20 cellular contexts compared by ENCODE assay signal in the genomic region with DNA sequence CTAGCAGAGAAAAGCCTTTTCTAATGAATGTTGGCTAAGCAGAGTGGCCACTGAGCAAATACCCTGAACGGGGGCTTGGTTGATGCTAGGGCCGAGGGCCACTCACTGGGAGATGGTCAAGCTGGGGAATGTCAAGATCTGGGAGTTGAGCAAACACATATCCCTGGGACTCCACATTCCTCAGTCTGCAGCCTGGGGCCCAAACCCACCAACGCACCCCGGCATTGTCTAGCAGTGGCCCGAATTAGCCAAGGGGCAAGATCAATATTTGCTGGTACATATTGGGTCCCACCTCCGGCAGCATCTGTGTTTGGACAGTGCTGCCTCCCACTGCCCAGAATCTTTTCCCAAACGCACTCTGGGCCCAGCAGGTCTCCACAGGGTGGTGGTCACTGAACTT.
A peak's percentile ranks its signal among the peaks of the same experiment; 100 is the strongest.
DNase-seq lines count a peak whose midpoint lies in the region; ATAC-seq and TF ChIP-seq lines count a peak whose summit lies in the region.
"Had no signal": no experiment of that assay in that cellular context is flagged by ENCODE, and none has a peak within 500 bp of the region (broad histone marks: within the 10 kb centered on the region; RNA-seq: fewer than 3 reads in every experiment).

No MANE protein-coding gene starts in this region.

- H3K36me3 ChIP-seq in endodermal cell (ENCODE audit: control insufficient read depth, insufficient read depth, low read length) (peaks cover 19% of the 10 kb centered on the region), osteoblast (ENCODE audit: insufficient read depth, low read length) (no peaks in the 10 kb centered on the region)
- H3K36me3 ChIP-seq: BLaER1 treated with 17β-estradiol and CSF1 and Interleukin-3, amounts not matched to agents 10 nM and 100 nM had no signal

- H3K27me3 ChIP-seq in endodermal cell (ENCODE audit: control insufficient read depth, insufficient read depth, low read length, poor library complexity, severe bottlenecking) (no peaks in the 10 kb centered on the region), osteoblast (ENCODE audit: insufficient read depth, low read length) (no peaks in the 10 kb centered on the region)
- H3K27me3 ChIP-seq: BLaER1 treated with 17β-estradiol and CSF1 and Interleukin-3, amounts not matched to agents 10 nM and 100 nM had no signal

- no peaks in the 10 kb centered on the region for H3K79me2 ChIP-seq in osteoblast (ENCODE audit: insufficient read depth, low read length)

- no peak overlapping the region for H2AFZ ChIP-seq in osteoblast (ENCODE audit: low read length)

- H3K4me3 ChIP-seq in endodermal cell (ENCODE audit: low read length) (no peak overlapping the region), osteoblast (ENCODE audit: insufficient read depth, low read length) (no peak overlapping the region)
- H3K4me3 ChIP-seq: A549; BLaER1 treated with 17β-estradiol and CSF1 and Interleukin-3, amounts not matched to agents 10 nM and 100 nM had no signal

- CTCF ChIA-PET in WTC11 (lab: Charles Lee), result interaction anchor here (0.7 kb wide), 1 partner anchor 36 kb away, joined by 3 read pairs; no protein-coding TSS in a partner anchor

- H3K27ac Mint-ChIP-seq in endodermal cell (no peak overlapping the region), WTC11 (no peak overlapping the region), immature natural killer cell (no peak overlapping the region)
- H3K27ac Mint-ChIP-seq: B cell; CD4-positive, alpha-beta T cell; CD8-positive, alpha-beta T cell had no signal

- TF ChIP-seq CTCF in endodermal cell (conservative IDR thresholded peaks at IDR 0.05) (no peak), osteoblast (IDR thresholded peaks at IDR 0.05; ENCODE audit: extremely low read depth, low read depth, low read length) (no peak), WTC11 (IDR thresholded peaks at IDR 0.05) (no peak)

- H3K9me3 ChIP-seq in endodermal cell (ENCODE audit: control insufficient read depth, low read length), result no peaks in the 10 kb centered on the region
- H3K9me3 ChIP-seq in osteoblast (ENCODE audit: low read depth, low read length), result no peaks in the 10 kb centered on the region
- H3K9me3 ChIP-seq: A549; BLaER1 treated with 17β-estradiol and CSF1 and Interleukin-3, amounts not matched to agents 10 nM and 100 nM; Caco-2 had no signal

- no peaks in the 10 kb centered on the region for H4K20me1 ChIP-seq in osteoblast (ENCODE audit: insufficient read depth, low read length)
- H4K20me1 ChIP-seq: BLaER1 treated with 17β-estradiol and CSF1 and Interleukin-3, amounts not matched to agents 10 nM and 100 nM had no signal

- H3K9me3 Mint-ChIP-seq in endodermal cell, result no peaks in the 10 kb centered on the region
- no peaks in the 10 kb centered on the region for H3K9me3 Mint-ChIP-seq in WTC11
- H3K9me3 Mint-ChIP-seq in immature natural killer cell, result no peaks in the 10 kb centered on the region
- H3K9me3 Mint-ChIP-seq: CD4-positive, alpha-beta T cell; CD8-positive, alpha-beta T cell had no signal

- peak; percentile 8 for DNase-seq in NCI-H146 (lab: John Stamatoyannopoulos, UW)
- no peak for DNase-seq in NCI-H146 treated with DMSO at 0.1 percent for 48 hours (lab: John Stamatoyannopoulos, UW; ENCODE audit: unreplicated experiment)
- peak; percentile 21 for DNase-seq in NCI-H69 (lab: John Stamatoyannopoulos, UW)
- DNase-seq in endodermal cell, result peak; percentile 22
- DNase-seq in osteoblast (ENCODE audit: insufficient read length, low spot score, missing footprints), result peak; percentile 65
- no peak for DNase-seq in NCI-H524 treated with DMSO at 0.1 percent for 48 hours (lab: John Stamatoyannopoulos, UW)
- no peak for DNase-seq in WTC11 (ENCODE audit: low spot score)
- DNase-seq in immature natural killer cell, result no peak
- DNase-seq: AML-193; Caco-2; Calu3; CD4-positive, alpha-beta T cell; CD8-positive, alpha-beta T cell; DMS79 treated with DMSO at 0.1 percent for 48 hours; GF-D8 had no signal

- no peak for ATAC-seq in WTC11
- ATAC-seq: A549; CD8-positive, alpha-beta T cell had no signal

- no peak overlapping the region for H3K4me2 ChIP-seq in osteoblast (ENCODE audit: insufficient read depth, low read length)
- H3K4me2 ChIP-seq: A549; BLaER1 treated with 17β-estradiol and CSF1 and Interleukin-3, amounts not matched to agents 10 nM and 100 nM had no signal

- 95 to 98% methylated on average over 5 to 7 of the region's 7 CpGs for WGBS in endodermal cell (ENCODE audit: insufficient coverage in 1 of 2, insufficient read length in 1 of 2), 2 experiments

- H3K4me1 ChIP-seq in endodermal cell (ENCODE audit: control insufficient read depth, insufficient read depth, low read length) (peaks cover 6% of the 10 kb centered on the region), osteoblast (ENCODE audit: insufficient read depth, low read length) (no peaks in the 10 kb centered on the region)
- H3K4me1 ChIP-seq: A549; BLaER1 treated with 17β-estradiol and CSF1 and Interleukin-3, amounts not matched to agents 10 nM and 100 nM; Caco-2 had no signal

- H3K4me3 Mint-ChIP-seq in endodermal cell (no peak overlapping the region), WTC11 (no peak overlapping the region), immature natural killer cell (no peak overlapping the region)
- H3K4me3 Mint-ChIP-seq: B cell; CD4-positive, alpha-beta T cell; CD8-positive, alpha-beta T cell had no signal

- H3K27me3 Mint-ChIP-seq in endodermal cell (ENCODE audit: insufficient read depth), result no peaks in the 10 kb centered on the region
- H3K27me3 Mint-ChIP-seq in WTC11 (ENCODE audit: low read depth), result no peaks in the 10 kb centered on the region
- peaks cover 0 to 2% (median 0%) of the 10 kb centered on the region in 3 donors for H3K27me3 Mint-ChIP-seq in immature natural killer cell (ENCODE audit: low read depth in 3 of 3)
- H3K27me3 Mint-ChIP-seq: B cell; CD4-positive, alpha-beta T cell had no signal

- POLR2A ChIA-PET in WTC11 (lab: Charles Lee), result no interaction called here

- no peak overlapping the region for H3K27ac ChIP-seq in endodermal cell (ENCODE audit: low read depth, low read length)
- no peak overlapping the region for H3K27ac ChIP-seq in osteoblast (ENCODE audit: low read depth, low read length)
- H3K27ac ChIP-seq: 22Rv1; A549; BLaER1 treated with 17β-estradiol and CSF1 and Interleukin-3, amounts not matched to agents 10 nM and 100 nM; C4-2B had no signal

- no peaks in the 10 kb centered on the region for H3K36me3 Mint-ChIP-seq in endodermal cell (ENCODE audit: low read depth)
- H3K36me3 Mint-ChIP-seq in WTC11, result no peaks in the 10 kb centered on the region
- H3K36me3 Mint-ChIP-seq in immature natural killer cell, result no peaks in the 10 kb centered on the region
- H3K36me3 Mint-ChIP-seq: CD8-positive, alpha-beta T cell had no signal

- H3K9ac ChIP-seq in endodermal cell (ENCODE audit: extremely low read depth, low read length, poor library complexity, severe bottlenecking), result no peak overlapping the region
- H3K9ac ChIP-seq: BLaER1 treated with 17β-estradiol and CSF1 and Interleukin-3, amounts not matched to agents 10 nM and 100 nM had no signal

- peaks cover 15% of the 10 kb centered on the region for H3K4me1 Mint-ChIP-seq in endodermal cell
- H3K4me1 Mint-ChIP-seq in WTC11, result peaks cover 29% of the 10 kb centered on the region
- no peaks in the 10 kb centered on the region for H3K4me1 Mint-ChIP-seq in immature natural killer cell
- H3K4me1 Mint-ChIP-seq: B cell had no signal

TF ChIP-seq in WTC11, 78 proteins besides CTCF, POLR2A, EP300 and RAD21 (continues in another document):
- TF ChIP-seq NFYB (CRISPR knock-in tag; conservative IDR thresholded peaks at IDR 0.05; ENCODE audit: low read depth) (no peak), SP1 (CRISPR knock-in tag; conservative IDR thresholded peaks at IDR 0.05) (no peak), ELF4 (CRISPR knock-in tag; IDR thresholded peaks at IDR 0.05; ENCODE audit: low read depth) (no peak), MXD4 (CRISPR knock-in tag; IDR thresholded peaks at IDR 0.05; ENCODE audit: borderline replicate concordance) (no peak), NR1H2 (CRISPR knock-in tag; IDR thresholded peaks at IDR 0.05) (no peak), ZNF416 (CRISPR knock-in tag; IDR thresholded peaks at IDR 0.05) (no peak)
- TF ChIP-seq, protein P1, sequence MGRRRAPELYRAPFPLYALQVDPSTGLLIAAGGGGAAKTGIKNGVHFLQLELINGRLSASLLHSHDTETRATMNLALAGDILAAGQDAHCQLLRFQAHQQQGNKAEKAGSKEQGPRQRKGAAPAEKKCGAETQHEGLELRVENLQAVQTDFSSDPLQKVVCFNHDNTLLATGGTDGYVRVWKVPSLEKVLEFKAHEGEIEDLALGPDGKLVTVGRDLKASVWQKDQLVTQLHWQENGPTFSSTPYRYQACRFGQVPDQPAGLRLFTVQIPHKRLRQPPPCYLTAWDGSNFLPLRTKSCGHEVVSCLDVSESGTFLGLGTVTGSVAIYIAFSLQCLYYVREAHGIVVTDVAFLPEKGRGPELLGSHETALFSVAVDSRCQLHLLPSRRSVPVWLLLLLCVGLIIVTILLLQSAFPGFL (CRISPR knock-in tag; IDR thresholded peaks at IDR 0.05; ENCODE audit: borderline replicate concordance), result no peak
- TF ChIP-seq, protein P2, sequence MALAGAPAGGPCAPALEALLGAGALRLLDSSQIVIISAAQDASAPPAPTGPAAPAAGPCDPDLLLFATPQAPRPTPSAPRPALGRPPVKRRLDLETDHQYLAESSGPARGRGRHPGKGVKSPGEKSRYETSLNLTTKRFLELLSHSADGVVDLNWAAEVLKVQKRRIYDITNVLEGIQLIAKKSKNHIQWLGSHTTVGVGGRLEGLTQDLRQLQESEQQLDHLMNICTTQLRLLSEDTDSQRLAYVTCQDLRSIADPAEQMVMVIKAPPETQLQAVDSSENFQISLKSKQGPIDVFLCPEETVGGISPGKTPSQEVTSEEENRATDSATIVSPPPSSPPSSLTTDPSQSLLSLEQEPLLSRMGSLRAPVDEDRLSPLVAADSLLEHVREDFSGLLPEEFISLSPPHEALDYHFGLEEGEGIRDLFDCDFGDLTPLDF (CRISPR knock-in tag; IDR thresholded peaks at IDR 0.05), result no peak
- TF ChIP-seq, protein P3, sequence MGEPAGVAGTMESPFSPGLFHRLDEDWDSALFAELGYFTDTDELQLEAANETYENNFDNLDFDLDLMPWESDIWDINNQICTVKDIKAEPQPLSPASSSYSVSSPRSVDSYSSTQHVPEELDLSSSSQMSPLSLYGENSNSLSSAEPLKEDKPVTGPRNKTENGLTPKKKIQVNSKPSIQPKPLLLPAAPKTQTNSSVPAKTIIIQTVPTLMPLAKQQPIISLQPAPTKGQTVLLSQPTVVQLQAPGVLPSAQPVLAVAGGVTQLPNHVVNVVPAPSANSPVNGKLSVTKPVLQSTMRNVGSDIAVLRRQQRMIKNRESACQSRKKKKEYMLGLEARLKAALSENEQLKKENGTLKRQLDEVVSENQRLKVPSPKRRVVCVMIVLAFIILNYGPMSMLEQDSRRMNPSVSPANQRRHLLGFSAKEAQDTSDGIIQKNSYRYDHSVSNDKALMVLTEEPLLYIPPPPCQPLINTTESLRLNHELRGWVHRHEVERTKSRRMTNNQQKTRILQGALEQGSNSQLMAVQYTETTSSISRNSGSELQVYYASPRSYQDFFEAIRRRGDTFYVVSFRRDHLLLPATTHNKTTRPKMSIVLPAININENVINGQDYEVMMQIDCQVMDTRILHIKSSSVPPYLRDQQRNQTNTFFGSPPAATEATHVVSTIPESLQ (CRISPR knock-in tag; IDR thresholded peaks at IDR 0.05), result no peak

Comparison
In these comparisons a context has a peak if more than half of its experiments do, and no peak if none do; other contexts are left out.
1. DNase-seq: peak in NCI-H146 (single experiment), NCI-H69 (single experiment), endodermal cell (single experiment) and osteoblast (single experiment); none in NCI-H146 treated with DMSO at 0.1 percent for 48 hours (single experiment), NCI-H524 treated with DMSO at 0.1 percent for 48 hours (single experiment), WTC11 (single experiment) and immature natural killer cell (0 of 3).